In the genomic region with DNA sequence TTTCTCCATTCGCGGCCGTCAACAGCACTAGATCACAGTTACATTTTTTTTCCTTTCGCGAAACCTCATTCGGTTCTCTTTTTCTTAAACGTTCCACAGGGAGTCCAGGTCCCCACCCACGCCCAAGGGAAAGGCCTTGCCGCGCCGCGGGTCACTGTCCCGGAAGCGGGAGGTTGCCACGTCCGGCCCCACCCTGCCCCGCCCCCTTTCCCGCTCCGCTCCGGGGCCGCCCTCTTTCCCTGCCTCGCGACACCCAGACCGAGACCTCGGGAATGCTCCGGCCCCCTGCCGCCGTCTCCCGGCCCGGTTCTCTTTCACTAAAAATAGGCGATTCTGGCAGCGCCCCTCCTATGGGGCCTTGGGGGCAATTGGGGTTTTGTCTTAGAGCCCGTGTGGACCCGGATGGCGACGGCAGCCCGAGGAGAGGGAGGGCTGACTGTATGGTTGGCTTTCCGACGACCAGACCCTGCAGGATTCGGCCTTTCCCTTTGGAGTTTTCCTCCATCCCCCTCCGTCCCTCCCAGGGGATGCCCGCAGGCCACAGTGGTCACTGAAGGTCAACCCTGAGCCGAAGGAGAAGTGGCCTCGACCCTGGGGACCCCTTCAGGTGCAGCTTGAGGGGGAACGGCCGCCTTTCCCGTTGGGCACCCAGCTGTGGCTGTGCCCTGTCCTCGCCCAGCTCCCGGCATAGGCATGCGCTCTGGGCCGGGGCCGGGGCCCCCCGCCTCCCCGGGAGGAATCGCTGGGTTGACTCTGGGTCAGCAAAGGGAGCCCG, we compare ENCODE assay signal across 1 cellular context.
TF ChIP-seq lines count a peak whose summit lies in the region.

No MANE protein-coding gene starts in this region.

TF ChIP-seq in HepG2, 621 proteins besides CTCF, POLR2A, EP300 and RAD21 (continued from another document and continues in another):
- TF ChIP-seq ZNF484 (CRISPR knock-in tag; IDR thresholded peaks at IDR 0.05; ENCODE audit: borderline replicate concordance, low read depth) (no peak), NR2F6 (IDR thresholded peaks at IDR 0.05) (peak; percentile 10; the same call in 1 of the 2 replicates), NR2F6 (CRISPR knock-in tag; IDR thresholded peaks at IDR 0.05) (no peak), ZNF678 (CRISPR knock-in tag; IDR thresholded peaks at IDR 0.05) (0 out of 2 replicates have a peak, but pooled peaks have one; percentile 44), ZNF567 (CRISPR knock-in tag; IDR thresholded peaks at IDR 0.05; ENCODE audit: borderline replicate concordance) (no peak), HDAC1 (CRISPR knock-in tag; IDR thresholded peaks at IDR 0.05) (peak; percentile 42; the same call in 1 of the 2 replicates), ZNF143 (CRISPR knock-in tag; IDR thresholded peaks at IDR 0.05) (no peak; the same call in 1 of the 2 replicates), STAG1 (CRISPR knock-in tag; IDR thresholded peaks at IDR 0.05) (no peak), IRF9 (CRISPR knock-in tag; IDR thresholded peaks at IDR 0.05; ENCODE audit: borderline replicate concordance) (no peak), ZNF318 (CRISPR knock-in tag; IDR thresholded peaks at IDR 0.05) (no peak), ZNF264 (CRISPR knock-in tag; IDR thresholded peaks at IDR 0.05) (no peak; the same call in 1 of the 2 replicates), MIER3 (CRISPR knock-in tag; IDR thresholded peaks at IDR 0.05; ENCODE audit: borderline replicate concordance) (no peak), ZNF253 (CRISPR knock-in tag; IDR thresholded peaks at IDR 0.05; ENCODE audit: borderline replicate concordance) (no peak), MAF1 (CRISPR knock-in tag; IDR thresholded peaks at IDR 0.05; ENCODE audit: borderline replicate concordance) (no peak; the same call in 1 of the 2 replicates), YEATS2 (CRISPR knock-in tag; IDR thresholded peaks at IDR 0.05; ENCODE audit: borderline replicate concordance) (peak; percentile 83), ZZZ3 (CRISPR knock-in tag; IDR thresholded peaks at IDR 0.05; ENCODE audit: borderline replicate concordance) (peak; percentile 60; the same call in 1 of the 2 replicates), ELF3 (CRISPR knock-in tag; IDR thresholded peaks at IDR 0.05) (peak; percentile 40; the same call in 1 of the 2 replicates), ZNF296 (CRISPR knock-in tag; conservative IDR thresholded peaks at IDR 0.05) (no peak), ZNF660 (CRISPR knock-in tag; IDR thresholded peaks at IDR 0.05; ENCODE audit: borderline replicate concordance, low read depth) (no peak), ZNF329 (CRISPR knock-in tag; IDR thresholded peaks at IDR 0.05; ENCODE audit: low read depth) (no peak), ZNF773 (CRISPR knock-in tag; IDR thresholded peaks at IDR 0.05; ENCODE audit: borderline replicate concordance) (0 out of 2 replicates have a peak, but pooled peaks have one; percentile 11), ZNF503 (CRISPR knock-in tag; IDR thresholded peaks at IDR 0.05) (no peak; the same call in 1 of the 2 replicates), NFE2L2 (IDR thresholded peaks at IDR 0.05; ENCODE audit: low read length) (no peak), ELF1 (CRISPR knock-in tag; IDR thresholded peaks at IDR 0.05) (peak; percentile 85), CEBPB (IDR thresholded peaks at IDR 0.05; ENCODE audit: borderline replicate concordance, low read depth, low read length) (no peak), ZFP41 (CRISPR knock-in tag; IDR thresholded peaks at IDR 0.05; ENCODE audit: borderline replicate concordance) (no peak), ZNF558 (CRISPR knock-in tag; IDR thresholded peaks at IDR 0.05; ENCODE audit: borderline replicate concordance) (no peak), ZNF543 (CRISPR knock-in tag; IDR thresholded peaks at IDR 0.05) (peak; percentile 36; the same call in 1 of the 2 replicates), MZF1 (CRISPR knock-in tag; IDR thresholded peaks at IDR 0.05; ENCODE audit: borderline replicate concordance) (no peak), ZBTB49 (CRISPR knock-in tag; IDR thresholded peaks at IDR 0.05; ENCODE audit: borderline replicate concordance) (no peak), ZNF761 (CRISPR knock-in tag; conservative IDR thresholded peaks at IDR 0.05) (no peak)
- TF ChIP-seq, protein P1, sequence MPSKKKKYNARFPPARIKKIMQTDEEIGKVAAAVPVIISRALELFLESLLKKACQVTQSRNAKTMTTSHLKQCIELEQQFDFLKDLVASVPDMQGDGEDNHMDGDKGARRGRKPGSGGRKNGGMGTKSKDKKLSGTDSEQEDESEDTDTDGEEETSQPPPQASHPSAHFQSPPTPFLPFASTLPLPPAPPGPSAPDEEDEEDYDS (CRISPR knock-in tag; IDR thresholded peaks at IDR 0.05) = peak; percentile 59
- TF ChIP-seq, protein P2, sequence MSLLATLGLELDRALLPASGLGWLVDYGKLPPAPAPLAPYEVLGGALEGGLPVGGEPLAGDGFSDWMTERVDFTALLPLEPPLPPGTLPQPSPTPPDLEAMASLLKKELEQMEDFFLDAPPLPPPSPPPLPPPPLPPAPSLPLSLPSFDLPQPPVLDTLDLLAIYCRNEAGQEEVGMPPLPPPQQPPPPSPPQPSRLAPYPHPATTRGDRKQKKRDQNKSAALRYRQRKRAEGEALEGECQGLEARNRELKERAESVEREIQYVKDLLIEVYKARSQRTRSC (CRISPR knock-in tag; IDR thresholded peaks at IDR 0.05; ENCODE audit: low read depth) = no peak
- TF ChIP-seq, protein P3, sequence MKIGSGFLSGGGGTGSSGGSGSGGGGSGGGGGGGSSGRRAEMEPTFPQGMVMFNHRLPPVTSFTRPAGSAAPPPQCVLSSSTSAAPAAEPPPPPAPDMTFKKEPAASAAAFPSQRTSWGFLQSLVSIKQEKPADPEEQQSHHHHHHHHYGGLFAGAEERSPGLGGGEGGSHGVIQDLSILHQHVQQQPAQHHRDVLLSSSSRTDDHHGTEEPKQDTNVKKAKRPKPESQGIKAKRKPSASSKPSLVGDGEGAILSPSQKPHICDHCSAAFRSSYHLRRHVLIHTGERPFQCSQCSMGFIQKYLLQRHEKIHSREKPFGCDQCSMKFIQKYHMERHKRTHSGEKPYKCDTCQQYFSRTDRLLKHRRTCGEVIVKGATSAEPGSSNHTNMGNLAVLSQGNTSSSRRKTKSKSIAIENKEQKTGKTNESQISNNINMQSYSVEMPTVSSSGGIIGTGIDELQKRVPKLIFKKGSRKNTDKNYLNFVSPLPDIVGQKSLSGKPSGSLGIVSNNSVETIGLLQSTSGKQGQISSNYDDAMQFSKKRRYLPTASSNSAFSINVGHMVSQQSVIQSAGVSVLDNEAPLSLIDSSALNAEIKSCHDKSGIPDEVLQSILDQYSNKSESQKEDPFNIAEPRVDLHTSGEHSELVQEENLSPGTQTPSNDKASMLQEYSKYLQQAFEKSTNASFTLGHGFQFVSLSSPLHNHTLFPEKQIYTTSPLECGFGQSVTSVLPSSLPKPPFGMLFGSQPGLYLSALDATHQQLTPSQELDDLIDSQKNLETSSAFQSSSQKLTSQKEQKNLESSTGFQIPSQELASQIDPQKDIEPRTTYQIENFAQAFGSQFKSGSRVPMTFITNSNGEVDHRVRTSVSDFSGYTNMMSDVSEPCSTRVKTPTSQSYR (CRISPR knock-in tag; IDR thresholded peaks at IDR 0.05; ENCODE audit: borderline replicate concordance) = no peak
- TF ChIP-seq, protein P4, sequence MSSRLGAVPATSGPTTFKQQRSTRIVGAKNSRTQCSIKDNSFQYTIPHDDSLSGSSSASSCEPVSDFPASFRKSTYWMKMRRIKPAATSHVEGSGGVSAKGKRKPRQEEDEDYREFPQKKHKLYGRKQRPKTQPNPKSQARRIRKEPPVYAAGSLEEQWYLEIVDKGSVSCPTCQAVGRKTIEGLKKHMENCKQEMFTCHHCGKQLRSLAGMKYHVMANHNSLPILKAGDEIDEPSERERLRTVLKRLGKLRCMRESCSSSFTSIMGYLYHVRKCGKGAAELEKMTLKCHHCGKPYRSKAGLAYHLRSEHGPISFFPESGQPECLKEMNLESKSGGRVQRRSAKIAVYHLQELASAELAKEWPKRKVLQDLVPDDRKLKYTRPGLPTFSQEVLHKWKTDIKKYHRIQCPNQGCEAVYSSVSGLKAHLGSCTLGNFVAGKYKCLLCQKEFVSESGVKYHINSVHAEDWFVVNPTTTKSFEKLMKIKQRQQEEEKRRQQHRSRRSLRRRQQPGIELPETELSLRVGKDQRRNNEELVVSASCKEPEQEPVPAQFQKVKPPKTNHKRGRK (CRISPR knock-in tag; IDR thresholded peaks at IDR 0.05) = no peak
